ENCODE assay signal across 34 cellular contexts in genomic region chr9:21866302-21866701, GRCh38.
"Had no signal": no experiment of that assay in that cellular context is flagged by ENCODE, and none has a peak within 500 bp of the region (broad histone marks: within the 10 kb centered on the region; RNA-seq: fewer than 3 reads in every experiment).

No MANE protein-coding gene starts in this region.

- DNase-seq: Kasumi-1, KG1, MG63, NCI-H1048, NCI-H1092 treated with DMSO at 0.1 percent for 48 hours, NCI-H1105 treated with DMSO at 0.1 percent for 48 hours, NCI-H1417, NCI-H1436, NCI-H146, NCI-H1694, NCI-H187, NCI-H1930, NCI-H2029 treated with DMSO at 0.1 percent for 48 hours, NCI-H2081 treated with DMSO at 0.1 percent for 48 hours, NCI-H2107, NCI-H2171, NCI-H226, NCI-H446 treated with DMSO at 0.1 percent for 48 hours, NCI-H510A, NCI-H524, NCI-H526, NCI-H69, NCI-H748 treated with DMSO at 0.1 percent for 48 hours, NCI-H82, PC-9, SHP77, SIG-M5, SJCRH30, SK-N-SH, SW 1271 had no signal

- H3K9ac ChIP-seq: SK-N-SH had no signal

- H3K4me1 ChIP-seq: SJCRH30 had no signal

- H2AFZ ChIP-seq: PC-9 had no signal

- H3K4me3 ChIP-seq: MG63, PC-9, SJCRH30 had no signal

- H3K4me2 ChIP-seq: PC-9, SK-N-SH had no signal

- FAIRE-seq: RCC 7860 had no signal

- ATAC-seq: Panc1, Right ventricle myocardium inferior had no signal

- H3K36me3 ChIP-seq: MG63 had no signal

- H3K27me3 ChIP-seq: MG63, SJCRH30 had no signal

- H3K27ac ChIP-seq: PC-9, RWPE1, SJCRH30 had no signal

- H3K9me3 ChIP-seq: MG63, SJCRH30, SK-N-SH had no signal
